2 cellular contexts compared by ENCODE assay signal in the genomic region with DNA sequence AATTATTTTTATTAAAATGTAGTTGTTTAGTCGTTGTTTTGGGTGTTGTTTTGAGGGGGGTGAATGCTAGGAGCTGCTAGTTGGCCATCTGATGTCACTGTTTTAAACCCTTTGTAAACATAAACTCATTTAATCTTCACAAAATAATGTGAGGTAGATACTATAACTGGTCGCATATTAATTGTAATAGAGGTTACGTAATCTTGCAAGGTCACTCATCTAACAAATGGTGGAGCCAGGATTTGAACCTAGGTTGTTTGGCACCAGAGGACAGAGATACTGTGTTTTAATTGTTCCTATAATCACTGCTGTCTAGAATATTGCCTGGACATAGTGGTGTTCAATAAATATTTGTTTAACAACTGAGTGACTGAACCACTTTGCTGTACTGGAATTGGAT.
TF ChIP-seq lines count a peak whose summit lies in the region.

No MANE protein-coding gene starts in this region.

TF ChIP-seq in HepG2, 621 proteins besides CTCF, POLR2A, EP300 and RAD21:
- peak; percentile 50; the same call in 1 of the 2 replicates for TF ChIP-seq CEBPB (IDR thresholded peaks at IDR 0.05; ENCODE audit: borderline replicate concordance, low read depth, low read length)
- TF ChIP-seq, protein P1, sequence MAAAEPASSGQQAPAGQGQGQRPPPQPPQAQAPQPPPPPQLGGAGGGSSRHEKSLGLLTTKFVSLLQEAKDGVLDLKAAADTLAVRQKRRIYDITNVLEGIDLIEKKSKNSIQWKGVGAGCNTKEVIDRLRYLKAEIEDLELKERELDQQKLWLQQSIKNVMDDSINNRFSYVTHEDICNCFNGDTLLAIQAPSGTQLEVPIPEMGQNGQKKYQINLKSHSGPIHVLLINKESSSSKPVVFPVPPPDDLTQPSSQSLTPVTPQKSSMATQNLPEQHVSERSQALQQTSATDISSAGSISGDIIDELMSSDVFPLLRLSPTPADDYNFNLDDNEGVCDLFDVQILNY (CRISPR knock-in tag; conservative IDR thresholded peaks at IDR 0.05), result no peak
- TF ChIP-seq ZNF674 (CRISPR knock-in tag; IDR thresholded peaks at IDR 0.05; ENCODE audit: low read depth), result no peak

TF ChIP-seq in K562, 482 proteins besides CTCF, POLR2A, EP300 and RAD21:
- TF ChIP-seq, protein P2, sequence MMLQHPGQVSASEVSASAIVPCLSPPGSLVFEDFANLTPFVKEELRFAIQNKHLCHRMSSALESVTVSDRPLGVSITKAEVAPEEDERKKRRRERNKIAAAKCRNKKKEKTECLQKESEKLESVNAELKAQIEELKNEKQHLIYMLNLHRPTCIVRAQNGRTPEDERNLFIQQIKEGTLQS (IDR thresholded peaks at IDR 0.05), result no peak
- TF ChIP-seq, protein P2 (CRISPR knock-in tag; conservative IDR thresholded peaks at IDR 0.05), result no peak
- TF ChIP-seq CEBPB (tag; IDR thresholded peaks at IDR 0.05) (peak; percentile 61), BRD4 (IDR thresholded peaks at IDR 0.05) (no peak)
